Comparison of ENCODE assay signal across 8 cellular contexts in the genomic region with DNA sequence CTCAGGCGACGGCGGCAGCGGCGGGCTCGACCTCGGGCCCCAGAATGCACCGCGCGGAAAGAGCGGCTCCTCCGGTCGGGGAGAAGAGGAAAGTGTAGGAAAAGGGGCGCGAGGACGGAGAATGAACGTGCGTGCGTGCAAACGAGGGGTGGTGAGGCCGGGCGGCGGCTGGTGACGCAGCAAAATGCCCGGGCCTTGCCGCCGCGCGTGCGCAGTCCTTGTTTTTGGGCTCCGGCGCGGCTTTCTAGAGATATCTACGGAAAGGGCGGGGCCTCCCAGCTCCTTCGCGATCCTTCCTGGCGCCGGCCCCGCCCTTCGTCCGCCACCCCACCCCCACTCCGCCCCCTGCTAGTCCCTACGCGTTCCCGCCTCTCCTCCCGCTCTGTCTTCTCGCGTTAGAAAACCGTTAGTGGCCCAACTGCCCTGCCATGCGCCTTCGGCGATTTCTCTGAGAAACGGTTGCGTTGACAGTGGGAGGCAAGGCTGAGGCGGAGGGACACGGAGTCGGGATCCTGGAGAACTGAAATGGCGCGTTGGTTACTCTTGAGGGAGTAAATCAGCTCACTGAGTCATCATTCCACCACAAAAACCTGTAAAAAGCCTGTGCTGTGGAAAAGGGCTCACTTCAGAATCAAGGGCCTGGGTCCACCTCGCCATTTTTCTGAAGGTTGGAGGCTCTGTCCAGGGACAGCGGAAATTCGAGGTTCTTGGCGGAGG. TPM values are rescaled to one million over a fixed set of nuclear protein-coding genes. Genes with fewer than 3 reads are reported as not detected.
DNase-seq lines count a peak whose midpoint lies in the region; ATAC-seq and TF ChIP-seq lines count a peak whose summit lies in the region.

A gene with protein sequence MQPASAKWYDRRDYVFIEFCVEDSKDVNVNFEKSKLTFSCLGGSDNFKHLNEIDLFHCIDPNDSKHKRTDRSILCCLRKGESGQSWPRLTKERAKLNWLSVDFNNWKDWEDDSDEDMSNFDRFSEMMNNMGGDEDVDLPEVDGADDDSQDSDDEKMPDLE (minus strand): TSS at position 156 of the 717 bp plus-strand sequence. CDS start 285 bp downstream, outside the sequence.

- no peaks in the 10 kb centered on the region for H3K27me3 Mint-ChIP-seq in activated CD4-positive, alpha-beta T cell treated with anti-CD3 and anti-CD28 coated beads for 36 hours

- CTCF ChIA-PET in activated CD4-positive, alpha-beta T cell treated with anti-CD3 and anti-CD28 coated beads for 36 hours (lab: Charles Lee), result interaction anchor here (0.5 to 1.8 kb wide), 11 partner anchors 20 to 742 kb away, joined by 3 to 8 read pairs (median 3); a partner anchor contains a TSS

- no peaks in the 10 kb centered on the region for H3K9me3 Mint-ChIP-seq in activated CD4-positive, alpha-beta T cell treated with anti-CD3 and anti-CD28 coated beads for 36 hours (ENCODE audit: low read depth)

- H3K27ac Mint-ChIP-seq in activated CD4-positive, alpha-beta T cell treated with anti-CD3 and anti-CD28 coated beads for 36 hours, result peak within 1 kb of the TSS; percentile 100

- H3K4me1 Mint-ChIP-seq in activated CD4-positive, alpha-beta T cell treated with anti-CD3 and anti-CD28 coated beads for 36 hours, result peaks cover 11% of the 10 kb centered on the region

- H3K36me3 Mint-ChIP-seq in activated CD4-positive, alpha-beta T cell treated with anti-CD3 and anti-CD28 coated beads for 36 hours (ENCODE audit: low read depth), result peaks cover 40% of the 10 kb centered on the region

- TF ChIP-seq CTCF in choroid plexus epithelial cell (conservative IDR thresholded peaks at IDR 0.05; ENCODE audit: low read depth, low read length), result no peak

- POLR2A ChIA-PET in activated CD4-positive, alpha-beta T cell treated with anti-CD3 and anti-CD28 coated beads for 36 hours (lab: Charles Lee), result interaction anchor here (0.5 to 3.0 kb wide), 15 partner anchors 8 to 742 kb away, joined by 3 to 37 read pairs (median 4); a partner anchor contains a TSS

- H3K4me3 Mint-ChIP-seq in activated CD4-positive, alpha-beta T cell treated with anti-CD3 and anti-CD28 coated beads for 36 hours, result peak within 1 kb of the TSS; percentile 99

- intact Hi-C loops in activated CD4-positive, alpha-beta T cell treated with anti-CD3 and anti-CD28 coated beads for 36 hours (cut with DNase I, micrococcal nuclease), result loop anchor here (1.0 to 5.0 kb wide), 18 partner anchors 37 to 871 kb away; a partner anchor contains a TSS

- peak; percentile 64 for ATAC-seq in HG03442 (IDR thresholded peaks at IDR 0.05; ENCODE audit: unreplicated experiment)
- ATAC-seq in activated CD4-positive, alpha-beta T cell treated with anti-CD3 and anti-CD28 coated beads for 36 hours, result peak; percentile 85

- DNase-seq in Ammon's horn (ENCODE audit: low spot score), result peak; percentile 95
- peak; percentile 85 for DNase-seq in GM19238 (ENCODE audit: insufficient read length, low spot score)
- peak; percentile 91 to 95 for DNase-seq in NCI-H524 (lab: John Stamatoyannopoulos, UW)
- peak; percentile 99 for DNase-seq in activated CD4-positive, alpha-beta T cell treated with anti-CD3 and anti-CD28 coated beads for 36 hours
- peak; percentile 99 for DNase-seq in choroid plexus epithelial cell (ENCODE audit: low read depth)
- DNase-seq in kidney tubule cell (ENCODE audit: low spot score), result peak; percentile 98
- peak; percentile 84 to 98 (median 97) for DNase-seq in stimulated activated CD4-positive, alpha-beta T cell treated with anti-CD3 and anti-CD28 coated beads, Interleukin-1b, Interleukin-23, amount 100 ng/mL, for 24 hours (ENCODE audit: low read depth in 4 of 4, low spot score in 1 of 4)

- H3K4me3 ChIP-seq in choroid plexus epithelial cell (ENCODE audit: low read depth, low read length), result peak within 1 kb of the TSS; percentile 94

RNA-seq across cellular contexts. Expression of the gene that starts here (rescaled TPM):
- 100 to 1,000 TPM; 284 to 386 TPM for total RNA-seq in activated CD4-positive, alpha-beta T cell treated with anti-CD3 and anti-CD28 coated beads for 36 hours

Comparison
In these comparisons a context has a peak if more than half of its experiments do, and no peak if none do; other contexts are left out.
1. Peak in every context shown above with its lines: DNase-seq, ATAC-seq and H3K4me3 ChIP-seq.